9 cellular contexts compared by ENCODE assay signal in the genomic region with DNA sequence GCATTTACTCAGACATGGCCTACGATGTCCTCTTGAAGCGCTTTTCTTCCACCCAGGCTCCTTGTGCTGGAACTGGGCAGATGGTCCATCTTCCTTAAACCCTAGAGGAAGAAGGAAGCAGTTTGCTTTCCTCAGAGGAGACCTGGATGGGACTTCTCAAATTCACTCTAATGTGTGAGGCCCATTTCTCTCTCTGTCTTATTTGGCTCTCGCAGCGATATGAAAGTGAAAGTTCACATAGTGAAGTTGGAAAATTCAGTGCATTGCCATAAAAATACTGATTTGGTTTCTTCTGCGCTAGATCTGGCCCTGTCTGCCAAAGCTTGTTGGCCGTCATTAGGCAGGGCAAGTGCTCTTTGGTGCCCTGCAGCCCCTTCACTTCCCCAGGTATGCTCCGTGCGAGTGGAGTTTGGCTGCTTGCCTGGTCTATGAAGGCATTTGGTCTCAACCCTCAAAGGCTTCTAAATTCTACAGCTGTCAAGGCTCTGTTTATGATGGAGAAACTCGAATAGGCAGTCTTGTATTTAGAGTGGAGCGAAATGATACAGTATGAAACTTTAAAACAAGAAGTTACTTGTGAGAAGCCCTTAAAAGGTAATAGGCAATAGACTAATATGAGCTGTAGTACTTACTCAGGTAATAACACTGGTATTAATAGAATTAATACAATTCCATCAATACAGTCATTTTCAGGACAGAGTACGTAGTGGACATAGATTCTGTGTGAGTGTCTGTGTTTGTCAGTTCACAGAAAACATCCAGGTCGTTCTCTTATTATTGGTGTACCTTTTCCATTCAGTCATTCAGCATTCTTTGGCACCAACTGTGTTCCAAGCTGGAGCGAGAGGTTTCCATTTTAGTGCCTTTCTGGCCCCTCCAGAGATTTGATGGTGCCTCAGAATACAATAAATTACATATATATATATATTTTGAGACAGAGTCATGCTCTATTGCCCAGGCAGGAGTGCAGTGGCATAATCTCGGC. TPM values are rescaled to one million over a fixed set of nuclear protein-coding genes. Genes with fewer than 3 reads are reported as not detected.
DNase-seq lines count a peak whose midpoint lies in the region; ATAC-seq lines count a peak whose summit lies in the region.
"Had no signal": no experiment of that assay in that cellular context is flagged by ENCODE, and none has a peak within 500 bp of the region (broad histone marks: within the 10 kb centered on the region; RNA-seq: fewer than 3 reads in every experiment).

No MANE protein-coding gene starts in this region.

- no peaks in the 10 kb centered on the region for H3K9me3 ChIP-seq in SJSA1 (replicated peaks)

- H3K27me3 ChIP-seq in SJSA1 (replicated peaks): no peaks in the 10 kb centered on the region

- peaks cover 47% of the 10 kb centered on the region for H3K36me3 ChIP-seq in SJSA1

- H3K4me3 ChIP-seq in SJSA1: peak overlapping the region; percentile 6; the same call in 1 of the 2 replicates
- peak overlapping the region in 1 of 7 experiments; percentile 30 for H3K4me3 ChIP-seq in skin epidermis

- peak; percentile 55 for ATAC-seq in GM18868 (IDR thresholded peaks at IDR 0.05; ENCODE audit: unreplicated experiment)

- peaks cover 43% of the 10 kb centered on the region for H3K4me1 ChIP-seq in SJSA1 (replicated peaks)

- peak overlapping the region; percentile 24; the same call in 1 of the 2 replicates for H3K27ac ChIP-seq in SJSA1
- peak overlapping the region in 15 of 21 experiments; percentile 3 to 78 (median 36) for H3K27ac ChIP-seq in skin epidermis

- DNase-seq in SJSA1 (ENCODE audit: low read depth in 1 of 2, low spot score in 2 of 2) (no peak), germinal center (ENCODE audit: low spot score) (peak; percentile 49), NCI-H146 treated with DMSO at 0.1 percent for 48 hours (lab: John Stamatoyannopoulos, UW; ENCODE audit: unreplicated experiment) (no peak), HT-29 (ENCODE audit: low spot score) (no peak), SKM-1 (lab: John Stamatoyannopoulos, UW; ENCODE audit: unreplicated experiment) (no peak), C1 segment of cervical spinal cord (lab: John Stamatoyannopoulos, UW) (no peak)

RNA-seq across cellular contexts. Expression of a gene that starts 20.5 kb away (rescaled TPM):
- 97.4 and 141 TPM in 2 replicates for total RNA-seq in SJSA1 (2014; rRNA removed; shearing (Covaris generic))
- 92.5 and 108 TPM in 2 replicates for total RNA-seq in HT-29 (2014; rRNA removed; shearing (Covaris generic))

RNA-seq across cellular contexts. Expression of a gene that starts 35.2 kb away (rescaled TPM):
- 8.3 and 20.0 TPM in 2 replicates for total RNA-seq in SJSA1 (2014; rRNA removed; shearing (Covaris generic))
- total RNA-seq in HT-29 (2014; rRNA removed; shearing (Covaris generic)): 10.8 and 16.3 TPM in 2 replicates

RNA-seq across cellular contexts. Expression of a gene that starts 49.7 kb away (rescaled TPM):
- not detected in 2 replicates for total RNA-seq in SJSA1 (2014; rRNA removed; shearing (Covaris generic))
- total RNA-seq in HT-29 (2014; rRNA removed; shearing (Covaris generic)): not detected in 2 replicates
- total RNA-seq: T-helper 1 cell treated with Interleukin-12 subunit alpha and Interleukin-12 subunit beta and Interleukin-4 antibody, amounts not matched to agents 30 ng/mL and 1 ng/mL, for 36 hours had no signal

RNA-seq across cellular contexts. Expression of a gene that starts 53.0 kb away (rescaled TPM):
- total RNA-seq in SJSA1 (2014; rRNA removed; shearing (Covaris generic)): 129 and 138 TPM in 2 replicates
- total RNA-seq in HT-29 (2014; rRNA removed; shearing (Covaris generic)): 55.0 and 72.1 TPM in 2 replicates
